ENCODE assay signal across 1 cellular context in the genomic region with DNA sequence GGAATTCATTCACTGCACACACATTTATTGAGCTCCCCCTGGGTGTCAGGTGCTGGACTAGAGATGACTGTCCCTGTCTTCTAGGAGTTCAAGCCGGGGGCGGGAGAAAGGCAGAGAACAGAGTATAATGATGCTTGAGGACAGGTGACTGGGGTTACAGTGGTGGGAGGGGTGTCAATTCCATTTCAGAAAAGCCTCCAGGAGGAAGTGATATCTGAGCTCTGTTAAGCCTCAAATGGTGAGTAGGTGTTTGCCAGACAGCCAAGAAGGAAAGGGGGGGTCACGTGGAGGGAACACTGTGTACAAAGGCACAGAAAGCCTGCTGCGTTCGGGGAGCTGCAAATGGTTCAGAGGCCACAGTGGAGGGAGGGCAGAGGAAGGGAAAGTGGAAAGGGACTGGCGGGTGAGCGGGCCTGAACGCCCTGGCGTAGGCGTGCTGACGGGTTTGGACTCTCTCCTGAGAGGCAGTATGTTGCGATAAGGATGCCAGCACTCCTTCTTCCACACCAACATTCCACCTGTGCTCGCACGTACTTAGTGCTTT.
TF ChIP-seq lines count a peak whose summit lies in the region.

No MANE protein-coding gene starts in this region.

TF ChIP-seq in HEK293, 187 proteins besides CTCF, POLR2A, EP300 and RAD21 (continued from another document):
- peak; percentile 56 for TF ChIP-seq SP2 (tag by site-specific recombination; IDR thresholded peaks at IDR 0.05)
- no peak for TF ChIP-seq ZNF658 (tag by site-specific recombination; IDR thresholded peaks at IDR 0.05)
- no peak for TF ChIP-seq ZNF664 (tag by site-specific recombination; IDR thresholded peaks at IDR 0.05)
- TF ChIP-seq ZFHX2 (tag by site-specific recombination; conservative IDR thresholded peaks at IDR 0.05), result peak; percentile 96
- TF ChIP-seq ZBTB17 (tag by site-specific recombination; IDR thresholded peaks at IDR 0.05), result peak; percentile 89
- TF ChIP-seq ZNF366 (tag by site-specific recombination; conservative IDR thresholded peaks at IDR 0.05), result 0 out of 2 replicates have a peak, but pooled peaks have one; percentile 32
- peak; percentile 55 for TF ChIP-seq SP7 (tag by site-specific recombination; IDR thresholded peaks at IDR 0.05)
- no peak for TF ChIP-seq ZNF48 (tag by site-specific recombination; IDR thresholded peaks at IDR 0.05)
- TF ChIP-seq PRDM1 (tag by site-specific recombination; IDR thresholded peaks at IDR 0.05), result peak; percentile 92
- peak; percentile 90 for TF ChIP-seq ZNF600 (tag by site-specific recombination; IDR thresholded peaks at IDR 0.05)
- no peak for TF ChIP-seq BCL11A (tag by site-specific recombination; IDR thresholded peaks at IDR 0.05; ENCODE audit: low read depth)
- no peak for TF ChIP-seq ZBTB7A (tag by site-specific recombination; IDR thresholded peaks at IDR 0.05; ENCODE audit: low read depth)
- TF ChIP-seq SP3 (tag by site-specific recombination; IDR thresholded peaks at IDR 0.05), result 0 out of 2 replicates have a peak, but pooled peaks have one; percentile 8
- TF ChIP-seq ZNF341 (tag by site-specific recombination; IDR thresholded peaks at IDR 0.05; ENCODE audit: low read depth), result peak; percentile 90
- TF ChIP-seq, protein P1, sequence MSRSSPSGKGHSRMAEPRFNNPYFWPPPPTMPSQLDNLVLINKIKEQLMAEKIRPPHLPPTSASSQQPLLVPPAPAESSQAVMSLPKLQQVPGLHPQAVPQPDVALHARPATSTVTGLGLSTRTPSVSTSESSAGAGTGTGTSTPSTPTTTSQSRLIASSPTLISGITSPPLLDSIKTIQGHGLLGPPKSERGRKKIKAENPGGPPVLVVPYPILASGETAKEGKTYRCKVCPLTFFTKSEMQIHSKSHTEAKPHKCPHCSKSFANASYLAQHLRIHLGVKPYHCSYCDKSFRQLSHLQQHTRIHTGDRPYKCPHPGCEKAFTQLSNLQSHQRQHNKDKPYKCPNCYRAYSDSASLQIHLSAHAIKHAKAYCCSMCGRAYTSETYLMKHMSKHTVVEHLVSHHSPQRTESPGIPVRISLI (tag by site-specific recombination; IDR thresholded peaks at IDR 0.05), result no peak
- peak; percentile 14 for TF ChIP-seq ZNF629 (tag by site-specific recombination; IDR thresholded peaks at IDR 0.05)
- TF ChIP-seq, protein P2, sequence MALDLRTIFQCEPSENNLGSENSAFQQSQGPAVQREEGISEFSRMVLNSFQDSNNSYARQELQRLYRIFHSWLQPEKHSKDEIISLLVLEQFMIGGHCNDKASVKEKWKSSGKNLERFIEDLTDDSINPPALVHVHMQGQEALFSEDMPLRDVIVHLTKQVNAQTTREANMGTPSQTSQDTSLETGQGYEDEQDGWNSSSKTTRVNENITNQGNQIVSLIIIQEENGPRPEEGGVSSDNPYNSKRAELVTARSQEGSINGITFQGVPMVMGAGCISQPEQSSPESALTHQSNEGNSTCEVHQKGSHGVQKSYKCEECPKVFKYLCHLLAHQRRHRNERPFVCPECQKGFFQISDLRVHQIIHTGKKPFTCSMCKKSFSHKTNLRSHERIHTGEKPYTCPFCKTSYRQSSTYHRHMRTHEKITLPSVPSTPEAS (tag by site-specific recombination; IDR thresholded peaks at IDR 0.05), result 0 out of 2 replicates have a peak, but pooled peaks have one; percentile 8
- no peak for TF ChIP-seq ZNF404 (tag by site-specific recombination; IDR thresholded peaks at IDR 0.05)
- TF ChIP-seq ZNF514 (tag by site-specific recombination; IDR thresholded peaks at IDR 0.05), result no peak
- TF ChIP-seq, protein P3, sequence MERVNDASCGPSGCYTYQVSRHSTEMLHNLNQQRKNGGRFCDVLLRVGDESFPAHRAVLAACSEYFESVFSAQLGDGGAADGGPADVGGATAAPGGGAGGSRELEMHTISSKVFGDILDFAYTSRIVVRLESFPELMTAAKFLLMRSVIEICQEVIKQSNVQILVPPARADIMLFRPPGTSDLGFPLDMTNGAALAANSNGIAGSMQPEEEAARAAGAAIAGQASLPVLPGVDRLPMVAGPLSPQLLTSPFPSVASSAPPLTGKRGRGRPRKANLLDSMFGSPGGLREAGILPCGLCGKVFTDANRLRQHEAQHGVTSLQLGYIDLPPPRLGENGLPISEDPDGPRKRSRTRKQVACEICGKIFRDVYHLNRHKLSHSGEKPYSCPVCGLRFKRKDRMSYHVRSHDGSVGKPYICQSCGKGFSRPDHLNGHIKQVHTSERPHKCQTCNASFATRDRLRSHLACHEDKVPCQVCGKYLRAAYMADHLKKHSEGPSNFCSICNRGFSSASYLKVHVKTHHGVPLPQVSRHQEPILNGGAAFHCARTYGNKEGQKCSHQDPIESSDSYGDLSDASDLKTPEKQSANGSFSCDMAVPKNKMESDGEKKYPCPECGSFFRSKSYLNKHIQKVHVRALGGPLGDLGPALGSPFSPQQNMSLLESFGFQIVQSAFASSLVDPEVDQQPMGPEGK (tag by site-specific recombination; IDR thresholded peaks at IDR 0.05), result peak; percentile 58
- TF ChIP-seq, protein P4, sequence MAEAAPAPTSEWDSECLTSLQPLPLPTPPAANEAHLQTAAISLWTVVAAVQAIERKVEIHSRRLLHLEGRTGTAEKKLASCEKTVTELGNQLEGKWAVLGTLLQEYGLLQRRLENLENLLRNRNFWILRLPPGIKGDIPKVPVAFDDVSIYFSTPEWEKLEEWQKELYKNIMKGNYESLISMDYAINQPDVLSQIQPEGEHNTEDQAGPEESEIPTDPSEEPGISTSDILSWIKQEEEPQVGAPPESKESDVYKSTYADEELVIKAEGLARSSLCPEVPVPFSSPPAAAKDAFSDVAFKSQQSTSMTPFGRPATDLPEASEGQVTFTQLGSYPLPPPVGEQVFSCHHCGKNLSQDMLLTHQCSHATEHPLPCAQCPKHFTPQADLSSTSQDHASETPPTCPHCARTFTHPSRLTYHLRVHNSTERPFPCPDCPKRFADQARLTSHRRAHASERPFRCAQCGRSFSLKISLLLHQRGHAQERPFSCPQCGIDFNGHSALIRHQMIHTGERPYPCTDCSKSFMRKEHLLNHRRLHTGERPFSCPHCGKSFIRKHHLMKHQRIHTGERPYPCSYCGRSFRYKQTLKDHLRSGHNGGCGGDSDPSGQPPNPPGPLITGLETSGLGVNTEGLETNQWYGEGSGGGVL (tag by site-specific recombination; IDR thresholded peaks at IDR 0.05), result peak; percentile 66
- no peak for TF ChIP-seq ZNF138 (tag by site-specific recombination; IDR thresholded peaks at IDR 0.05; ENCODE audit: borderline replicate concordance)
- TF ChIP-seq, protein P5, sequence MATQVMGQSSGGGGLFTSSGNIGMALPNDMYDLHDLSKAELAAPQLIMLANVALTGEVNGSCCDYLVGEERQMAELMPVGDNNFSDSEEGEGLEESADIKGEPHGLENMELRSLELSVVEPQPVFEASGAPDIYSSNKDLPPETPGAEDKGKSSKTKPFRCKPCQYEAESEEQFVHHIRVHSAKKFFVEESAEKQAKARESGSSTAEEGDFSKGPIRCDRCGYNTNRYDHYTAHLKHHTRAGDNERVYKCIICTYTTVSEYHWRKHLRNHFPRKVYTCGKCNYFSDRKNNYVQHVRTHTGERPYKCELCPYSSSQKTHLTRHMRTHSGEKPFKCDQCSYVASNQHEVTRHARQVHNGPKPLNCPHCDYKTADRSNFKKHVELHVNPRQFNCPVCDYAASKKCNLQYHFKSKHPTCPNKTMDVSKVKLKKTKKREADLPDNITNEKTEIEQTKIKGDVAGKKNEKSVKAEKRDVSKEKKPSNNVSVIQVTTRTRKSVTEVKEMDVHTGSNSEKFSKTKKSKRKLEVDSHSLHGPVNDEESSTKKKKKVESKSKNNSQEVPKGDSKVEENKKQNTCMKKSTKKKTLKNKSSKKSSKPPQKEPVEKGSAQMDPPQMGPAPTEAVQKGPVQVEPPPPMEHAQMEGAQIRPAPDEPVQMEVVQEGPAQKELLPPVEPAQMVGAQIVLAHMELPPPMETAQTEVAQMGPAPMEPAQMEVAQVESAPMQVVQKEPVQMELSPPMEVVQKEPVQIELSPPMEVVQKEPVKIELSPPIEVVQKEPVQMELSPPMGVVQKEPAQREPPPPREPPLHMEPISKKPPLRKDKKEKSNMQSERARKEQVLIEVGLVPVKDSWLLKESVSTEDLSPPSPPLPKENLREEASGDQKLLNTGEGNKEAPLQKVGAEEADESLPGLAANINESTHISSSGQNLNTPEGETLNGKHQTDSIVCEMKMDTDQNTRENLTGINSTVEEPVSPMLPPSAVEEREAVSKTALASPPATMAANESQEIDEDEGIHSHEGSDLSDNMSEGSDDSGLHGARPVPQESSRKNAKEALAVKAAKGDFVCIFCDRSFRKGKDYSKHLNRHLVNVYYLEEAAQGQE (tag by site-specific recombination; IDR thresholded peaks at IDR 0.05), result no peak
- TF ChIP-seq, protein P6, sequence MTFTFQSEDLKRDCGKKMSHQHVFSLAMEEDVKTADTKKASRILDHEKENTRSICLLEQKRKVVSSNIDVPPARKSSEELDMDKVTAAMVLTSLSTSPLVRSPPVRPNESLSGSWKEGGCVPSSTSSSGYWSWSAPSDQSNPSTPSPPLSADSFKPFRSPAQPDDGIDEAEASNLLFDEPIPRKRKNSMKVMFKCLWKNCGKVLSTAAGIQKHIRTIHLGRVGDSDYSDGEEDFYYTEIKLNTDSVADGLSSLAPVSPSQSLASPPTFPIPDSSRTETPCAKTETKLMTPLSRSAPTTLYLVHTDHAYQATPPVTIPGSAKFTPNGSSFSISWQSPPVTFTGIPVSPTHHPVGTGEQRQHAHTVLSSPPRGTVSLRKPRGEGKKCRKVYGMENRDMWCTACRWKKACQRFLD (tag by site-specific recombination; IDR thresholded peaks at IDR 0.05), result no peak
- TF ChIP-seq ZSCAN23 (tag by site-specific recombination; IDR thresholded peaks at IDR 0.05), result no peak
- TF ChIP-seq ZNF211 (tag by site-specific recombination; IDR thresholded peaks at IDR 0.05; ENCODE audit: low read depth), result no peak
- no peak for TF ChIP-seq MYNN (tag by site-specific recombination; IDR thresholded peaks at IDR 0.05; ENCODE audit: borderline replicate concordance)
- TF ChIP-seq ZNF221 (tag by site-specific recombination; IDR thresholded peaks at IDR 0.05; ENCODE audit: borderline replicate concordance), result no peak
- no peak for TF ChIP-seq MEIS1 (CRISPR knock-in tag; IDR thresholded peaks at IDR 0.05; ENCODE audit: borderline replicate concordance)
- peak; percentile 31; the same call in 1 of the 2 replicates for TF ChIP-seq GLIS1 (tag by site-specific recombination; IDR thresholded peaks at IDR 0.05)
TF ChIP-seq in HEK293: peak in this region for 19.
